In the genomic region with DNA sequence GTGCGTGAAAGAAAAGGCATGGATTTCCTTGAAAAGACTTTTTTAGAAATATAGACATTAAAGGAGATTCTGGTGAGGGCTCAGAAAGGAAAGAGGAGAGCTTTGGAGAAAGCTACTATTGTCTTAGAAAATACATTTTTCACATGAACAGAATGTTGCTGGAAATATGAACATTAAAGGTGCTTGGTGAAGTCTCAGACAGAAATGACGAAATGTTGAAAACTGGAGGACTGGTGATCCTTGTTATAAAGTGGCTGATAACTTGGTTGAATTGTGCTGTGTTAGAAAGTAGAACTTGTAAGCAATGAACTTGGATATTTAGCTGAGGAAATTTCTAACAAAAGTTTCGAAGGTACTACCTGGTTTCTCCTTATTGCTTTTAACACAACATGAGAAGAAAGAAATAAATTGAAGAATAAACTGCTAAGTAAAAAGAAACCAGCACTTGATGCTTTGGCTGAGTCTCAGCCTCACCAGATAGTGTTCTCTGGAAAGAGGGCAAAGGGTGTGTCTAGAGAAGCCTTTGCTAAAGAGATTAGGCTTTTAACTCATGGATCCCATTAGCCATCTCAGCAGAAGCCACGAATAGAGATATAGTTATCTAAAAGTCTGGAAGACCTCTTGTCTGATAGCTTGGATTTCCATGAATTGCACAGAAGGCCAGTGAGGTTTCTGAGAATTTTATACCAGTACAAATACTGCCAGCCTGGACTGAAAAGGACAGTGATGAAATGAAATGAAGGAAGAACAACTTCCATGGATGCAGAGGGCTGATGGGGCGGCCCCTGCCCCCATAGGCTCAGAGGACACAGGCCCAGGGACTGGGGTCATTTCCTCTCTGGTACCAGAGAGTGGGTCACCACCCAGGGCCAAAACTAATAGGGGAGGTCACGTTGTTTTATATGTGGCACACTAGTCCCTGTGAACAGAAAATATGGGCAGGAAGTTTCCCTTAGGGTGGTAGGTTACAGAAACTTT, we compare ENCODE assay signal across 27 cellular contexts.
"Had no signal": no experiment of that assay in that cellular context is flagged by ENCODE, and none has a peak within 500 bp of the region (broad histone marks: within the 10 kb centered on the region; RNA-seq: fewer than 3 reads in every experiment).

No MANE protein-coding gene starts in this region.

- FAIRE-seq: kidney, pancreas had no signal

- H3K36me3 ChIP-seq: gastrocnemius medialis, neutrophil, pancreas, suprapubic skin, transverse colon, upper lobe of right lung, vagina had no signal

- DNase-seq: cortex of kidney; effector memory CD8-positive, alpha-beta T cell; foreskin fibroblast; gastrocnemius medialis; head of caudate nucleus; kidney; mucosa of descending colon; naive B cell; pancreas; retina; stimulated activated CD4-positive, alpha-beta T cell treated with anti-CD3 and anti-CD28 coated beads, Interleukin-12 subunit alpha, Interleukin-12 subunit beta, amount 100 ng/mL, for 4 hours; stimulated activated CD4-positive, alpha-beta T cell treated with anti-CD3 and anti-CD28 coated beads, Interleukin-1b, Interleukin-23, amount 100 ng/mL, for 48 hours; stimulated activated CD4-positive, alpha-beta T cell treated with anti-CD3 and anti-CD28 coated beads, Interleukin-4, amount 100 ng/mL, for 1 hour; stimulated activated CD8-positive, alpha-beta memory T cell treated with anti-CD3 and anti-CD28 coated beads, Interleukin-4, amount 100 ng/mL, for 48 hours; stimulated activated naive CD4-positive, alpha-beta T cell; stimulated activated naive CD8-positive, alpha-beta T cell treated with anti-CD3 and anti-CD28 coated beads, Interleukin-15, amount 100 ng/mL, for 72 hours; transverse colon; upper lobe of right lung had no signal

- H3K4me1 ChIP-seq: gastrocnemius medialis, pancreas, suprapubic skin, transverse colon, upper lobe of right lung, vagina had no signal

- H3K4me2 ChIP-seq: smooth muscle cell had no signal

- ATAC-seq: effector memory CD8-positive, alpha-beta T cell; esophagus mucosa; gastrocnemius medialis; left lobe of liver; mucosa of descending colon; natural killer cell treated with Interleukin-12 subunit alpha and Interleukin-12 subunit beta and Interleukin-15 and Interleukin-18, amount 100 ng/mL, for 72 hours; pancreas; sciatic nerve; stimulated activated naive CD8-positive, alpha-beta T cell treated with anti-CD3 and anti-CD28 coated beads, Interleukin-15, amount 100 ng/mL, for 72 hours; upper lobe of right lung had no signal

- H3K27ac ChIP-seq: gastrocnemius medialis, neutrophil, pancreas, suprapubic skin, transverse colon, upper lobe of right lung, vagina had no signal

- H3K9me3 ChIP-seq: gastrocnemius medialis, mucosa of descending colon, neutrophil, pancreas, suprapubic skin, transverse colon, upper lobe of right lung, vagina had no signal

- H3K4me3 ChIP-seq: gastrocnemius medialis, lung, mucosa of descending colon, pancreas, smooth muscle cell, suprapubic skin, transverse colon, upper lobe of right lung, vagina had no signal
